Comparison of ENCODE assay signal across 10 cellular contexts in the genomic region with DNA sequence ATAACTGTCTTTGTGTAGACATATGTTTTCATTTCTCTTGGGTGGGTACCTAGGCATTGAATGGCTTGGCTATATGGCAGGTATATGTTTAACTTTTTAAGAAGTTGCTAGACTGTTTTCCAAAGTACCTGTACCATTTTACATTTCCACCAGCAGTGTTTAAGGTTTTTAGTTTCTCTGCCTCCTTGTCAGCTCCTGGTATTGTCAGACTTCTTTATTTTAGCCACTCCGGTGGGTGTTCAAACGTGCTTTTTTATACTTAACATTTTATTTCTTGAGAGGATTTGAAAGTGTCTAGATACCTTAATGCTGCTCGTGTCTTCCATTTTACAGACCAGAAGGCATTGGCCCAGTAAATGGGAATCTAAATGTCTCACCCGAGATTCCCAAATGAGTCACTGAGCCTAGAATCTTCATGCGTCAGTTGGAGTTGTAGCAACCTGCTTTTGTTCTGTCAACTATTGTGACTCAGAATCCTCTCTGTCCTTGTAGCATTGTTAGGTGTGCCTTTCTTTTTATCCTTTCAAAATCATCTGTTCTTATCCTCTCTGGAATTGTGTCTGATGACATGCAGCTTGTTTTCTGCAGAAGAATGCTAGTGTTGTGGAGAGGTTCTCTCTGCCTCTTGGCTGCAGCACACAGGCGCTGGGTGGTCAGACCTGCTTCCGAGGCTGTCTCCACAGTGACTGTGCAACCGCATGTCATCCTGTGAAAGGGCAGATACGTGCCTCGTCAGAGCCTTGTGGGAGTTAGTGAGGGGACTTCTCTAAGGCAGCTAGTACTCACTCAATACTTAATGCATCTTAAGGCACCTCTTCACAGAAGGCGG.
DNase-seq lines count a peak whose midpoint lies in the region; TF ChIP-seq lines count a peak whose summit lies in the region.
"Had no signal": no experiment of that assay in that cellular context is flagged by ENCODE, and none has a peak within 500 bp of the region (broad histone marks: within the 10 kb centered on the region; RNA-seq: fewer than 3 reads in every experiment).

No MANE protein-coding gene starts in this region.

- H3K27ac Mint-ChIP-seq in activated CD4-positive, alpha-beta T cell treated with anti-CD3 and anti-CD28 coated beads, Interleukin-2, amount 10 ng/mL, durations not matched to agents 24 days and 14 days, result peak overlapping the region; percentile 5

- no peaks in the 10 kb centered on the region for H3K27me3 Mint-ChIP-seq in activated CD4-positive, alpha-beta T cell treated with anti-CD3 and anti-CD28 coated beads, Interleukin-2, amount 10 ng/mL, durations not matched to agents 24 days and 14 days

- TF ChIP-seq POLR2A in uterus (IDR thresholded peaks at IDR 0.05) (no peak), testis (IDR thresholded peaks at IDR 0.05) (no peak)

- H3K27me3 ChIP-seq in mesendoderm (ENCODE audit: insufficient read depth, low read length, poor library complexity), result no peaks in the 10 kb centered on the region
- H3K27me3 ChIP-seq in uterus, result no peaks in the 10 kb centered on the region
- no peaks in the 10 kb centered on the region for H3K27me3 ChIP-seq in BE2C
- H3K27me3 ChIP-seq in testis, result no peaks in the 10 kb centered on the region

- no peak overlapping the region for H2AK5ac ChIP-seq in mesendoderm (ENCODE audit: low read length)

- H3K56ac ChIP-seq in mesendoderm (ENCODE audit: low read length), result no peak overlapping the region

- no peaks in the 10 kb centered on the region for H3K9me3 Mint-ChIP-seq in activated CD4-positive, alpha-beta T cell treated with anti-CD3 and anti-CD28 coated beads, Interleukin-2, amount 10 ng/mL, durations not matched to agents 24 days and 14 days

- no peak overlapping the region for H2BK5ac ChIP-seq in mesendoderm (ENCODE audit: low read length)

- H3K79me1 ChIP-seq in mesendoderm (ENCODE audit: low read length), result no peaks in the 10 kb centered on the region

- H3K4me1 Mint-ChIP-seq in activated CD4-positive, alpha-beta T cell treated with anti-CD3 and anti-CD28 coated beads, Interleukin-2, amount 10 ng/mL, durations not matched to agents 24 days and 14 days, result peaks cover 5% of the 10 kb centered on the region

- no peak overlapping the region for H4K8ac ChIP-seq in mesendoderm (ENCODE audit: low read depth, low read length)

- H3K9ac ChIP-seq in mesendoderm (ENCODE audit: low read length), result no peak overlapping the region
- H3K9ac ChIP-seq: KMS-11 had no signal

- H3K4me3 ChIP-seq in mesendoderm (ENCODE audit: low read length) (no peak overlapping the region), uterus (peak overlapping the region in 1 of 2 donors; percentile 4), BE2C (ENCODE audit: low read depth, low read length) (no peak overlapping the region), testis (no peak overlapping the region)

- H2BK120ac ChIP-seq in mesendoderm (ENCODE audit: low read depth, low read length), result no peak overlapping the region

- no peak overlapping the region for H2BK15ac ChIP-seq in mesendoderm (replicated peaks; ENCODE audit: low read depth)

- no CpG with 5 or more reads among the region's 11 CpGs for WGBS in mesendoderm (ENCODE audit: extremely low coverage, insufficient coverage, low lambda C conversion rate)
- WGBS in testis, 2 donors, result 57 to 60% methylated on average over 11 of the region's 11 CpGs

- H3K36me3 Mint-ChIP-seq in activated CD4-positive, alpha-beta T cell treated with anti-CD3 and anti-CD28 coated beads, Interleukin-2, amount 10 ng/mL, durations not matched to agents 24 days and 14 days (ENCODE audit: low read depth), result peaks cover 15% of the 10 kb centered on the region

- no peak overlapping the region for H3K23ac ChIP-seq in mesendoderm (ENCODE audit: low read length)

- peak; percentile 65 for DNase-seq in activated CD4-positive, alpha-beta T cell treated with anti-CD3 and anti-CD28 coated beads, Interleukin-2, amount 10 ng/mL, durations not matched to agents 24 days and 14 days
- no peak for DNase-seq in activated CD4-positive, alpha-beta T cell treated with anti-CD3 and anti-CD28 coated beads, Interleukin-2, amount 50 U/mL, for 1 hour
- DNase-seq in mesendoderm (peak; percentile 46), uterus (no peak), BE2C (no peak), testis (no peak), NCI-H1048 (lab: John Stamatoyannopoulos, UW) (no peak)

- H3K9me3 ChIP-seq in uterus, result no peaks in the 10 kb centered on the region
- H3K9me3 ChIP-seq in BE2C, result no peaks in the 10 kb centered on the region
- H3K9me3 ChIP-seq in testis, result no peaks in the 10 kb centered on the region

- H3K27ac ChIP-seq in cingulate gyrus (ENCODE audit: low read depth, low read length) (peak overlapping the region; percentile 78), mesendoderm (ENCODE audit: low read depth, low read length) (no peak overlapping the region), uterus (peak overlapping the region; percentile 60 to 100), testis (peak overlapping the region in 1 of 2 donors; percentile 0)
- H3K27ac ChIP-seq: C4-2B, KMS-11 had no signal

- H3K4ac ChIP-seq in mesendoderm (ENCODE audit: low read depth, low read length), result no peak overlapping the region

- no peaks in the 10 kb centered on the region for H3K36me3 ChIP-seq in mesendoderm (ENCODE audit: control insufficient read depth, insufficient read depth, low read length)
- no peaks in the 10 kb centered on the region for H3K36me3 ChIP-seq in uterus
- peaks cover 81% of the 10 kb centered on the region for H3K36me3 ChIP-seq in BE2C
- no peaks in the 10 kb centered on the region for H3K36me3 ChIP-seq in testis (ENCODE audit: low read depth, missing control alignments)

- H3K18ac ChIP-seq in mesendoderm (ENCODE audit: low read length), result no peak overlapping the region

- no peak overlapping the region for H4K5ac ChIP-seq in mesendoderm (ENCODE audit: low read length)

- TF ChIP-seq CTCF in uterus (IDR thresholded peaks at IDR 0.05) (no peak), BE2C (IDR thresholded peaks at IDR 0.05; ENCODE audit: low read depth, low read length) (no peak), testis (IDR thresholded peaks at IDR 0.05) (no peak)

- H3K4me3 Mint-ChIP-seq in activated CD4-positive, alpha-beta T cell treated with anti-CD3 and anti-CD28 coated beads, Interleukin-2, amount 10 ng/mL, durations not matched to agents 24 days and 14 days, result peak overlapping the region; percentile 57

- H3K4me2 ChIP-seq in mesendoderm (ENCODE audit: low read length), result no peak overlapping the region
- H3K4me2 ChIP-seq: KMS-11 had no signal

- no peaks in the 10 kb centered on the region for H3K4me1 ChIP-seq in mesendoderm (ENCODE audit: control insufficient read depth, low read depth, low read length)
- H3K4me1 ChIP-seq in uterus, result peaks cover 4 to 16% of the 10 kb centered on the region in 2 donors
- H3K4me1 ChIP-seq in BE2C, result peaks cover 52% of the 10 kb centered on the region
- peaks cover 16% of the 10 kb centered on the region for H3K4me1 ChIP-seq in testis

- intact Hi-C loops in activated CD4-positive, alpha-beta T cell treated with anti-CD3 and anti-CD28 coated beads, Interleukin-2, amount 10 ng/mL, durations not matched to agents 24 days and 14 days (cut with micrococcal nuclease), result no loop called here
- intact Hi-C loops in uterus (cut with DNase I; ENCODE audit: low total_unique reads) (no loop called here), testis (cut with DNase I; ENCODE audit: low total_unique reads) (no loop called here)

- no peaks in the 10 kb centered on the region for H3K79me2 ChIP-seq in mesendoderm (ENCODE audit: control insufficient read depth, insufficient read depth, low read length)

Comparison
In these comparisons a context has a peak if more than half of its experiments do, and no peak if none do; other contexts are left out.
1. DNase-seq: peak in activated CD4-positive, alpha-beta T cell treated with anti-CD3 and anti-CD28 coated beads, Interleukin-2, amount 10 ng/mL, durations not matched to agents 24 days and 14 days (single experiment) and mesendoderm (single experiment); none in activated CD4-positive, alpha-beta T cell treated with anti-CD3 and anti-CD28 coated beads, Interleukin-2, amount 50 U/mL, for 1 hour (single experiment), uterus (0 of 2), BE2C (single experiment), testis (single experiment) and NCI-H1048 (single experiment).